In the genomic region with DNA sequence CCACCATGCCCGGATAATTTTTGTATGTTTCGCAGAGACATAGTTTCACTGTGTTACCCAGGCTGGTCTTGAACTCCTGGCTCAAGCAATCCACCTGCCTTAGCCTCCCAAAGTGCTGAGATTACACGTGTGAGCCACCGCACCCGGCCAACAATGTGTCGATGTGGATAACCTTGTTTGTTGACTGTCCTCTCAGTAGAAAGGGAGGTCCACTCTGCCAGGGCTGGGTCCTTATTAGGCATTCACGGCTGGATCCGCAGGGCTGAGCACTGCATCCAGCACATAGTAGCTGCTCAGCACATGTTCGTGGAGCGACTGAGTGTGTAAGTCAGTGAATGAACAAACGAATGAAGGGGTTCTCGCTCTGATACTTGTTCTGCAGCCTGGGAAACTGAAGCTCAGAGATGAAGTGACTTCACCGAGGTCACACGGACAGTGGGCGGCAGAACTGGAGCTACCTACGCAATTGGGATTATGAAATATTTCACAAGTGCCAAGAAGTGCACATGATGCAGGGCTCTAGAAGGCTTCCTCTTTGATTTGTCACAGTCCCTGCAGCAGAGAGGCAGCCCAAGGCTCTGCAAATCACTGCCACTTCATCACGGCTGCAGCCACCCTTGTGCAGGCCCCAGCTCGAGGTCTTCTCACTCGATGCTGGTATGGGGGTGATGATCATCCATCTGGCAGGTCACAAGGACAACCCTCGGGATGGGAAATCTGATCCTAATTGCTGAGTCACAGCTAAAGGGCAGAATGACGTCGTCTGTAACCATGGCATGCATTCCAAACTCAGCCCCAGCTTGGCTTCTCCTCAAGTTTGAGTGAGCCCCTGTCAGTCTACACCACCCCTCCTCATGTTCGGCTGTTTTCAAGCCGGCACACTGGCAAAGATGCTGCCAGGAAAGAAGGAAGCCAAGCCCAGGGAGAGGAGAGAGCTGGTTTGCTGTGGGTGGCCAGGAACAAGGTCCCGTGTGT, we compare ENCODE assay signal across 8 cellular contexts. TPM values are rescaled to one million over a fixed set of nuclear protein-coding genes. Genes with fewer than 3 reads are reported as not detected.
DNase-seq lines count a peak whose midpoint lies in the region; ATAC-seq and TF ChIP-seq lines count a peak whose summit lies in the region.

No MANE protein-coding gene starts in this region.

- peak overlapping the region in 1 of 10 donors; percentile 3 for H3K4me3 Mint-ChIP-seq in naive thymus-derived CD8-positive, alpha-beta T cell

- TF ChIP-seq CTCF in fibroblast of mammary gland (conservative IDR thresholded peaks at IDR 0.05; ENCODE audit: control insufficient read depth, insufficient read depth, low read depth, low read length) = no peak

- no peaks in the 10 kb centered on the region for H3K9me3 Mint-ChIP-seq in naive thymus-derived CD8-positive, alpha-beta T cell

- peak; percentile 24; the same call in 1 of the 2 replicates for TF ChIP-seq RAD21 in Ishikawa (IDR thresholded peaks at IDR 0.05; ENCODE audit: low read depth)

- H2AFZ ChIP-seq in Karpas-422 (ENCODE audit: low read length) = no peak overlapping the region

- H3K27ac ChIP-seq in Karpas-422 (ENCODE audit: low read length) = no peak overlapping the region

- H3K36me3 ChIP-seq in Karpas-422 (ENCODE audit: insufficient read depth, low read length) = no peaks in the 10 kb centered on the region

- no peaks in the 10 kb centered on the region for H3K79me2 ChIP-seq in Karpas-422 (ENCODE audit: low read length)

- H3K4me1 Mint-ChIP-seq in naive thymus-derived CD8-positive, alpha-beta T cell = peaks cover 18 to 30% (median 25%) of the 10 kb centered on the region in 4 donors

- H3K4me3 ChIP-seq in fibroblast of mammary gland (ENCODE audit: control insufficient read depth, low read depth, low read length) (no peak overlapping the region), Karpas-422 (ENCODE audit: low read length) (no peak overlapping the region)

- POLR2A ChIA-PET in naive thymus-derived CD8-positive, alpha-beta T cell (lab: Charles Lee) = interaction anchor here (0.7 to 2.1 kb wide), 10 partner anchors 13 to 108 kb away, joined by 3 to 13 read pairs (median 5); a partner anchor contains a TSS

- DNase-seq in AG20443 (ENCODE audit: low spot score) (peak; percentile 90), SW480 (ENCODE audit: low spot score) (peak; percentile 78), fibroblast of mammary gland (ENCODE audit: low read depth) (peak; percentile 99), Karpas-422 (no peak)
- DNase-seq in naive thymus-derived CD8-positive, alpha-beta T cell = peak in 1 of 10 donors; percentile 16
- no peak for DNase-seq in stimulated activated CD4-positive, alpha-beta T cell treated with anti-CD3 and anti-CD28 coated beads, Interleukin-4, amount 100 ng/mL, for 1 hour

- no peak for ATAC-seq in naive thymus-derived CD8-positive, alpha-beta T cell
- no peak for ATAC-seq in GM19467 (IDR thresholded peaks at IDR 0.05; ENCODE audit: unreplicated experiment)

- no peaks in the 10 kb centered on the region for H3K9me2 ChIP-seq in Karpas-422 (replicated peaks; ENCODE audit: insufficient read depth, low read length)

- no peaks in the 10 kb centered on the region for H3K9me3 ChIP-seq in Karpas-422 (ENCODE audit: low read length)

- peak overlapping the region in 8 of 10 donors; percentile 11 to 91 (median 50) for H3K27ac Mint-ChIP-seq in naive thymus-derived CD8-positive, alpha-beta T cell

- H3K4me2 ChIP-seq in Karpas-422 (ENCODE audit: low read depth, low read length, poor library complexity, severe bottlenecking) = no peak overlapping the region

- no peaks in the 10 kb centered on the region for H4K20me1 ChIP-seq in Karpas-422 (ENCODE audit: insufficient read depth, low read depth, low read length)

- no peaks in the 10 kb centered on the region for H3K27me3 ChIP-seq in Karpas-422 (ENCODE audit: low read length)

- peaks cover 0 to 1% (median 0%) of the 10 kb centered on the region in 5 donors for H3K27me3 Mint-ChIP-seq in naive thymus-derived CD8-positive, alpha-beta T cell

- peaks cover 4% of the 10 kb centered on the region for H3K4me1 ChIP-seq in Karpas-422 (ENCODE audit: low read length)

- H3K9ac ChIP-seq in Karpas-422 (ENCODE audit: low read length) = no peak overlapping the region

- no peaks in the 10 kb centered on the region for H3K36me3 Mint-ChIP-seq in naive thymus-derived CD8-positive, alpha-beta T cell

- TF ChIP-seq EP300 in Ishikawa (IDR thresholded peaks at IDR 0.05; ENCODE audit: borderline replicate concordance) = peak; percentile 81; the same call in 1 of the 2 replicates

TF ChIP-seq in Ishikawa, 13 proteins besides CTCF, POLR2A, EP300 and RAD21:
- peak; percentile 96 for TF ChIP-seq CEBPB (IDR thresholded peaks at IDR 0.05)
- TF ChIP-seq ZBTB7A (IDR thresholded peaks at IDR 0.05; ENCODE audit: low read depth) = peak; percentile 32; the same call in 1 of the 2 replicates
- no peak; the same call in none of the 2 replicates for TF ChIP-seq TEAD4 (IDR thresholded peaks at IDR 0.05)
- TF ChIP-seq CREB1 (IDR thresholded peaks at IDR 0.05; ENCODE audit: low read depth) = peak; percentile 68
- TF ChIP-seq, protein P1, sequence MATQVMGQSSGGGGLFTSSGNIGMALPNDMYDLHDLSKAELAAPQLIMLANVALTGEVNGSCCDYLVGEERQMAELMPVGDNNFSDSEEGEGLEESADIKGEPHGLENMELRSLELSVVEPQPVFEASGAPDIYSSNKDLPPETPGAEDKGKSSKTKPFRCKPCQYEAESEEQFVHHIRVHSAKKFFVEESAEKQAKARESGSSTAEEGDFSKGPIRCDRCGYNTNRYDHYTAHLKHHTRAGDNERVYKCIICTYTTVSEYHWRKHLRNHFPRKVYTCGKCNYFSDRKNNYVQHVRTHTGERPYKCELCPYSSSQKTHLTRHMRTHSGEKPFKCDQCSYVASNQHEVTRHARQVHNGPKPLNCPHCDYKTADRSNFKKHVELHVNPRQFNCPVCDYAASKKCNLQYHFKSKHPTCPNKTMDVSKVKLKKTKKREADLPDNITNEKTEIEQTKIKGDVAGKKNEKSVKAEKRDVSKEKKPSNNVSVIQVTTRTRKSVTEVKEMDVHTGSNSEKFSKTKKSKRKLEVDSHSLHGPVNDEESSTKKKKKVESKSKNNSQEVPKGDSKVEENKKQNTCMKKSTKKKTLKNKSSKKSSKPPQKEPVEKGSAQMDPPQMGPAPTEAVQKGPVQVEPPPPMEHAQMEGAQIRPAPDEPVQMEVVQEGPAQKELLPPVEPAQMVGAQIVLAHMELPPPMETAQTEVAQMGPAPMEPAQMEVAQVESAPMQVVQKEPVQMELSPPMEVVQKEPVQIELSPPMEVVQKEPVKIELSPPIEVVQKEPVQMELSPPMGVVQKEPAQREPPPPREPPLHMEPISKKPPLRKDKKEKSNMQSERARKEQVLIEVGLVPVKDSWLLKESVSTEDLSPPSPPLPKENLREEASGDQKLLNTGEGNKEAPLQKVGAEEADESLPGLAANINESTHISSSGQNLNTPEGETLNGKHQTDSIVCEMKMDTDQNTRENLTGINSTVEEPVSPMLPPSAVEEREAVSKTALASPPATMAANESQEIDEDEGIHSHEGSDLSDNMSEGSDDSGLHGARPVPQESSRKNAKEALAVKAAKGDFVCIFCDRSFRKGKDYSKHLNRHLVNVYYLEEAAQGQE (IDR thresholded peaks at IDR 0.05; ENCODE audit: low read depth) = no peak
- peak; percentile 87 for TF ChIP-seq NFIC (IDR thresholded peaks at IDR 0.05)
- TF ChIP-seq, protein P2, sequence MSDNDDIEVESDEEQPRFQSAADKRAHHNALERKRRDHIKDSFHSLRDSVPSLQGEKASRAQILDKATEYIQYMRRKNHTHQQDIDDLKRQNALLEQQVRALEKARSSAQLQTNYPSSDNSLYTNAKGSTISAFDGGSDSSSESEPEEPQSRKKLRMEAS (IDR thresholded peaks at IDR 0.05) = peak; percentile 87
- peak; percentile 64; the same call in 1 of the 2 replicates for TF ChIP-seq FOXM1 (IDR thresholded peaks at IDR 0.05; ENCODE audit: borderline replicate concordance, low read depth)
- TF ChIP-seq YY1 (IDR thresholded peaks at IDR 0.05; ENCODE audit: low read depth) = peak; percentile 12
- TF ChIP-seq, protein P3, sequence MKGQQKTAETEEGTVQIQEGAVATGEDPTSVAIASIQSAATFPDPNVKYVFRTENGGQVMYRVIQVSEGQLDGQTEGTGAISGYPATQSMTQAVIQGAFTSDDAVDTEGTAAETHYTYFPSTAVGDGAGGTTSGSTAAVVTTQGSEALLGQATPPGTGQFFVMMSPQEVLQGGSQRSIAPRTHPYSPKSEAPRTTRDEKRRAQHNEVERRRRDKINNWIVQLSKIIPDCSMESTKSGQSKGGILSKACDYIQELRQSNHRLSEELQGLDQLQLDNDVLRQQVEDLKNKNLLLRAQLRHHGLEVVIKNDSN (IDR thresholded peaks at IDR 0.05) = peak; percentile 71
- TF ChIP-seq TCF12 (IDR thresholded peaks at IDR 0.05; ENCODE audit: low read depth) = peak; percentile 85
- TF ChIP-seq TAF1 (IDR thresholded peaks at IDR 0.05; ENCODE audit: low read depth) = no peak
- TF ChIP-seq EGR1 (IDR thresholded peaks at IDR 0.05) = peak; percentile 86
TF ChIP-seq in Ishikawa: peak in this region for 10.

RNA-seq across cellular contexts. Expression of a gene that starts 28.0 kb away (rescaled TPM):
- total RNA-seq in naive thymus-derived CD8-positive, alpha-beta T cell = 10 to 100 TPM; 24.4 to 25.9 TPM
- polyA plus RNA-seq in naive thymus-derived CD8-positive, alpha-beta T cell = 10 to 100 TPM; 16.0 to 26.9 (median 19.0) TPM
- 27.4 and 34.2 TPM in 2 replicates for total RNA-seq in Karpas-422 (2014; rRNA removed; shearing (Covaris generic); ENCODE audit: low replicate concordance)

RNA-seq across cellular contexts. Expression of a gene that starts 53.5 kb away (rescaled TPM):
- total RNA-seq in naive thymus-derived CD8-positive, alpha-beta T cell = 100 to 1,000 TPM; 169 to 176 TPM
- polyA plus RNA-seq in naive thymus-derived CD8-positive, alpha-beta T cell = 100 to 1,000 TPM; 553 to 770 (median 597) TPM
- 2.6 TPM in 1 of 2 replicates, not detected in the other for total RNA-seq in Karpas-422 (2014; rRNA removed; shearing (Covaris generic); ENCODE audit: low replicate concordance)

Comparison
In these comparisons a context has a peak if more than half of its experiments do, and no peak if none do; other contexts are left out.
1. DNase-seq: peak in AG20443 (single experiment), SW480 (single experiment) and fibroblast of mammary gland (single experiment); none in Karpas-422 (single experiment) and stimulated activated CD4-positive, alpha-beta T cell treated with anti-CD3 and anti-CD28 coated beads, Interleukin-4, amount 100 ng/mL, for 1 hour (single experiment).
2. RNA of a gene that starts 53.5 kb away (total RNA-seq): 169 to 176 TPM in naive thymus-derived CD8-positive, alpha-beta T cell; 2.6 TPM in Karpas-422; every median in the first group is over 10 times any median in the second.